8 cellular contexts compared by ENCODE assay signal in genomic region chr14:54440037-54440436, GRCh38.
DNase-seq lines count a peak whose midpoint lies in the region; ATAC-seq and TF ChIP-seq lines count a peak whose summit lies in the region.

No MANE protein-coding gene starts in this region.

- DNase-seq in WERI-Rb-1 (no peak), foreskin fibroblast (peak in 1 of 2 donors; percentile 56), DMS 273 (lab: John Stamatoyannopoulos, UW; ENCODE audit: unreplicated experiment) (no peak), SIG-M5 treated with dmso at 0.1 percent for 504 hours (lab: John Stamatoyannopoulos, UW; ENCODE audit: unreplicated experiment) (no peak)

- H3K4me3 ChIP-seq in HEK293 (ENCODE audit: low read depth, low read length) = peak overlapping the region; percentile 98
- H3K4me3 ChIP-seq in WERI-Rb-1 (ENCODE audit: low read depth, low read length) = peak overlapping the region; percentile 81
- peak overlapping the region; percentile 64 to 83 for H3K4me3 ChIP-seq in foreskin fibroblast (ENCODE audit: low read depth in 1 of 2, low read length in 2 of 2)
- peak overlapping the region; percentile 41 to 83 (median 71) for H3K4me3 ChIP-seq in skin epidermis

- CTCF ChIA-PET in HEK293 (lab: Yijun Ruan, JAX) = interaction anchor here (0.6 to 1.3 kb wide), 3 partner anchors 8 to 541 kb away, joined by 3 read pairs; no protein-coding TSS in a partner anchor

- ATAC-seq in GM18870 (IDR thresholded peaks at IDR 0.05; ENCODE audit: unreplicated experiment) = no peak
- no peak for ATAC-seq in HG02610 (IDR thresholded peaks at IDR 0.05; ENCODE audit: unreplicated experiment)

- peaks cover 28% of the 10 kb centered on the region for H3K4me1 ChIP-seq in HEK293 (ENCODE audit: control insufficient read depth, insufficient read depth, low read length)

- H3K36me3 ChIP-seq in HEK293 (ENCODE audit: control insufficient read depth in 2 of 2, insufficient read depth in 1 of 2, low read length in 2 of 2) = peaks cover 0 to 3% of the 10 kb centered on the region in 2 experiments; a peak in 1 of 3 replicates
- H3K36me3 ChIP-seq in WERI-Rb-1 = peaks cover 11% of the 10 kb centered on the region

- no peaks in the 10 kb centered on the region for H3K9me3 ChIP-seq in HEK293 (ENCODE audit: control insufficient read depth, insufficient read depth, low read depth, low read length)
- H3K9me3 ChIP-seq in WERI-Rb-1 (ENCODE audit: severe bottlenecking) = no peaks in the 10 kb centered on the region

- H3K27me3 ChIP-seq in WERI-Rb-1 (ENCODE audit: insufficient read depth, low read depth, severe bottlenecking) = no peaks in the 10 kb centered on the region

- H3K27ac ChIP-seq in HEK293 (ENCODE audit: extremely low read depth, low read depth, low read length) = no peak overlapping the region; the same call in 1 of the 2 replicates
- no peak overlapping the region; the same call in 1 of the 2 replicates for H3K27ac ChIP-seq in WERI-Rb-1
- H3K27ac ChIP-seq in skin epidermis = peak overlapping the region in 5 of 21 experiments; percentile 81 to 94 (median 92)

- TF ChIP-seq CTCF in HEK293 (tag by site-specific recombination; IDR thresholded peaks at IDR 0.05) (no peak), WERI-Rb-1 (IDR thresholded peaks at IDR 0.05; ENCODE audit: low read depth, low read length) (no peak), foreskin fibroblast (IDR thresholded peaks at IDR 0.05; ENCODE audit: low read depth, low read length) (no peak)

- POLR2A ChIA-PET in HEK293 (lab: Yijun Ruan, JAX) = interaction anchor here (1.5 kb wide), 1 partner anchor 43 kb away, joined by 4 read pairs; no protein-coding TSS in a partner anchor

TF ChIP-seq in HEK293, 187 proteins besides CTCF, POLR2A, EP300 and RAD21:
- TF ChIP-seq ZFP69B (tag by site-specific recombination; IDR thresholded peaks at IDR 0.05) = no peak
- no peak for TF ChIP-seq GFI1B (tag by site-specific recombination; IDR thresholded peaks at IDR 0.05)
- TF ChIP-seq ZNF341 (tag by site-specific recombination; IDR thresholded peaks at IDR 0.05; ENCODE audit: low read depth) = no peak
- 0 out of 2 replicates have a peak, but pooled peaks have one; percentile 14 for TF ChIP-seq MYNN (tag by site-specific recombination; IDR thresholded peaks at IDR 0.05; ENCODE audit: borderline replicate concordance)
- TF ChIP-seq WT1 (tag by site-specific recombination; IDR thresholded peaks at IDR 0.05) = no peak
- TF ChIP-seq HOXC10 (CRISPR knock-in tag; IDR thresholded peaks at IDR 0.05) = no peak
- TF ChIP-seq IKZF3 (tag by site-specific recombination; IDR thresholded peaks at IDR 0.05) = 0 out of 2 replicates have a peak, but pooled peaks have one; percentile 24
TF ChIP-seq in HEK293: peak in this region for 2.
